ENCODE assay signal across 8 cellular contexts in genomic region chr12:127435439-127435838, GRCh38.
"Had no signal": no experiment of that assay in that cellular context is flagged by ENCODE, and none has a peak within 500 bp of the region (broad histone marks: within the 10 kb centered on the region; RNA-seq: fewer than 3 reads in every experiment).

No MANE protein-coding gene starts in this region.

- H3K4me3 ChIP-seq: GM12878 had no signal

- ATAC-seq: GM12878 had no signal

- FAIRE-seq: G401.6, GM12878, GM12891, GM12892, GM18507, GM19239 had no signal

- DNase-seq: GDM1, GF-D8 had no signal
